ENCODE assay signal across 1 cellular context in genomic region chr12:47079365-47079893, GRCh38.
TF ChIP-seq lines count a peak whose summit lies in the region.

A gene with protein sequence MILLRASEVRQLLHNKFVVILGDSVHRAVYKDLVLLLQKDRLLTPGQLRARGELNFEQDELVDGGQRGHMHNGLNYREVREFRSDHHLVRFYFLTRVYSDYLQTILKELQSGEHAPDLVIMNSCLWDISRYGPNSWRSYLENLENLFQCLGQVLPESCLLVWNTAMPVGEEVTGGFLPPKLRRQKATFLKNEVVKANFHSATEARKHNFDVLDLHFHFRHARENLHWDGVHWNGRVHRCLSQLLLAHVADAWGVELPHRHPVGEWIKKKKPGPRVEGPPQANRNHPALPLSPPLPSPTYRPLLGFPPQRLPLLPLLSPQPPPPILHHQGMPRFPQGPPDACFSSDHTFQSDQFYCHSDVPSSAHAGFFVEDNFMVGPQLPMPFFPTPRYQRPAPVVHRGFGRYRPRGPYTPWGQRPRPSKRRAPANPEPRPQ (plus strand): TSS chr12:47079621. CDS start chr12:47235064, 155,443 bp downstream.

TF ChIP-seq in WTC11, 78 proteins besides CTCF, POLR2A, EP300 and RAD21 (continued from another document):
- TF ChIP-seq, protein P1, sequence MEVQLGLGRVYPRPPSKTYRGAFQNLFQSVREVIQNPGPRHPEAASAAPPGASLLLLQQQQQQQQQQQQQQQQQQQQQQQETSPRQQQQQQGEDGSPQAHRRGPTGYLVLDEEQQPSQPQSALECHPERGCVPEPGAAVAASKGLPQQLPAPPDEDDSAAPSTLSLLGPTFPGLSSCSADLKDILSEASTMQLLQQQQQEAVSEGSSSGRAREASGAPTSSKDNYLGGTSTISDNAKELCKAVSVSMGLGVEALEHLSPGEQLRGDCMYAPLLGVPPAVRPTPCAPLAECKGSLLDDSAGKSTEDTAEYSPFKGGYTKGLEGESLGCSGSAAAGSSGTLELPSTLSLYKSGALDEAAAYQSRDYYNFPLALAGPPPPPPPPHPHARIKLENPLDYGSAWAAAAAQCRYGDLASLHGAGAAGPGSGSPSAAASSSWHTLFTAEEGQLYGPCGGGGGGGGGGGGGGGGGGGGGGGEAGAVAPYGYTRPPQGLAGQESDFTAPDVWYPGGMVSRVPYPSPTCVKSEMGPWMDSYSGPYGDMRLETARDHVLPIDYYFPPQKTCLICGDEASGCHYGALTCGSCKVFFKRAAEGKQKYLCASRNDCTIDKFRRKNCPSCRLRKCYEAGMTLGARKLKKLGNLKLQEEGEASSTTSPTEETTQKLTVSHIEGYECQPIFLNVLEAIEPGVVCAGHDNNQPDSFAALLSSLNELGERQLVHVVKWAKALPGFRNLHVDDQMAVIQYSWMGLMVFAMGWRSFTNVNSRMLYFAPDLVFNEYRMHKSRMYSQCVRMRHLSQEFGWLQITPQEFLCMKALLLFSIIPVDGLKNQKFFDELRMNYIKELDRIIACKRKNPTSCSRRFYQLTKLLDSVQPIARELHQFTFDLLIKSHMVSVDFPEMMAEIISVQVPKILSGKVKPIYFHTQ (CRISPR knock-in tag; IDR thresholded peaks at IDR 0.05), result no peak
- TF ChIP-seq ZNF219 (CRISPR knock-in tag; IDR thresholded peaks at IDR 0.05; ENCODE audit: borderline replicate concordance) (no peak), HMGA2 (CRISPR knock-in tag; IDR thresholded peaks at IDR 0.05) (no peak), CREB1 (CRISPR knock-in tag; IDR thresholded peaks at IDR 0.05) (no peak), EMX1 (CRISPR knock-in tag; IDR thresholded peaks at IDR 0.05) (no peak), ZNF138 (CRISPR knock-in tag; conservative IDR thresholded peaks at IDR 0.05) (no peak), USF2 (CRISPR knock-in tag; IDR thresholded peaks at IDR 0.05) (no peak), FOXJ3 (CRISPR knock-in tag; IDR thresholded peaks at IDR 0.05; ENCODE audit: borderline replicate concordance) (no peak), SMAD4 (CRISPR knock-in tag; IDR thresholded peaks at IDR 0.05) (no peak)
- TF ChIP-seq, protein P2, sequence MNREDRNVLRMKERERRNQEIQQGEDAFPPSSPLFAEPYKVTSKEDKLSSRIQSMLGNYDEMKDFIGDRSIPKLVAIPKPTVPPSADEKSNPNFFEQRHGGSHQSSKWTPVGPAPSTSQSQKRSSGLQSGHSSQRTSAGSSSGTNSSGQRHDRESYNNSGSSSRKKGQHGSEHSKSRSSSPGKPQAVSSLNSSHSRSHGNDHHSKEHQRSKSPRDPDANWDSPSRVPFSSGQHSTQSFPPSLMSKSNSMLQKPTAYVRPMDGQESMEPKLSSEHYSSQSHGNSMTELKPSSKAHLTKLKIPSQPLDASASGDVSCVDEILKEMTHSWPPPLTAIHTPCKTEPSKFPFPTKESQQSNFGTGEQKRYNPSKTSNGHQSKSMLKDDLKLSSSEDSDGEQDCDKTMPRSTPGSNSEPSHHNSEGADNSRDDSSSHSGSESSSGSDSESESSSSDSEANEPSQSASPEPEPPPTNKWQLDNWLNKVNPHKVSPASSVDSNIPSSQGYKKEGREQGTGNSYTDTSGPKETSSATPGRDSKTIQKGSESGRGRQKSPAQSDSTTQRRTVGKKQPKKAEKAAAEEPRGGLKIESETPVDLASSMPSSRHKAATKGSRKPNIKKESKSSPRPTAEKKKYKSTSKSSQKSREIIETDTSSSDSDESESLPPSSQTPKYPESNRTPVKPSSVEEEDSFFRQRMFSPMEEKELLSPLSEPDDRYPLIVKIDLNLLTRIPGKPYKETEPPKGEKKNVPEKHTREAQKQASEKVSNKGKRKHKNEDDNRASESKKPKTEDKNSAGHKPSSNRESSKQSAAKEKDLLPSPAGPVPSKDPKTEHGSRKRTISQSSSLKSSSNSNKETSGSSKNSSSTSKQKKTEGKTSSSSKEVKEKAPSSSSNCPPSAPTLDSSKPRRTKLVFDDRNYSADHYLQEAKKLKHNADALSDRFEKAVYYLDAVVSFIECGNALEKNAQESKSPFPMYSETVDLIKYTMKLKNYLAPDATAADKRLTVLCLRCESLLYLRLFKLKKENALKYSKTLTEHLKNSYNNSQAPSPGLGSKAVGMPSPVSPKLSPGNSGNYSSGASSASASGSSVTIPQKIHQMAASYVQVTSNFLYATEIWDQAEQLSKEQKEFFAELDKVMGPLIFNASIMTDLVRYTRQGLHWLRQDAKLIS (CRISPR knock-in tag; IDR thresholded peaks at IDR 0.05; ENCODE audit: borderline replicate concordance), result no peak
- TF ChIP-seq, protein P3, sequence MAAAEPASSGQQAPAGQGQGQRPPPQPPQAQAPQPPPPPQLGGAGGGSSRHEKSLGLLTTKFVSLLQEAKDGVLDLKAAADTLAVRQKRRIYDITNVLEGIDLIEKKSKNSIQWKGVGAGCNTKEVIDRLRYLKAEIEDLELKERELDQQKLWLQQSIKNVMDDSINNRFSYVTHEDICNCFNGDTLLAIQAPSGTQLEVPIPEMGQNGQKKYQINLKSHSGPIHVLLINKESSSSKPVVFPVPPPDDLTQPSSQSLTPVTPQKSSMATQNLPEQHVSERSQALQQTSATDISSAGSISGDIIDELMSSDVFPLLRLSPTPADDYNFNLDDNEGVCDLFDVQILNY (CRISPR knock-in tag; IDR thresholded peaks at IDR 0.05), result no peak
- TF ChIP-seq, protein P4, sequence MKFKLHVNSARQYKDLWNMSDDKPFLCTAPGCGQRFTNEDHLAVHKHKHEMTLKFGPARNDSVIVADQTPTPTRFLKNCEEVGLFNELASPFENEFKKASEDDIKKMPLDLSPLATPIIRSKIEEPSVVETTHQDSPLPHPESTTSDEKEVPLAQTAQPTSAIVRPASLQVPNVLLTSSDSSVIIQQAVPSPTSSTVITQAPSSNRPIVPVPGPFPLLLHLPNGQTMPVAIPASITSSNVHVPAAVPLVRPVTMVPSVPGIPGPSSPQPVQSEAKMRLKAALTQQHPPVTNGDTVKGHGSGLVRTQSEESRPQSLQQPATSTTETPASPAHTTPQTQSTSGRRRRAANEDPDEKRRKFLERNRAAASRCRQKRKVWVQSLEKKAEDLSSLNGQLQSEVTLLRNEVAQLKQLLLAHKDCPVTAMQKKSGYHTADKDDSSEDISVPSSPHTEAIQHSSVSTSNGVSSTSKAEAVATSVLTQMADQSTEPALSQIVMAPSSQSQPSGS (CRISPR knock-in tag; IDR thresholded peaks at IDR 0.05; ENCODE audit: borderline replicate concordance, low read depth), result no peak
